Comparison of ENCODE assay signal across 1 cellular context in genomic region chr2:240560084-240560479, GRCh38.
TF ChIP-seq lines count a peak whose summit lies in the region.

DUSP28 (plus strand) TSS chr2:240560357; CDS start chr2:240560685, 328 bp downstream.

TF ChIP-seq in HepG2, 621 proteins besides CTCF, POLR2A, EP300 and RAD21 (continued from another document and continues in another):
- TF ChIP-seq CREM (IDR thresholded peaks at IDR 0.05) (no peak), CREM (CRISPR knock-in tag; IDR thresholded peaks at IDR 0.05) (peak; percentile 36; the same call in 1 of the 2 replicates), HOXA9 (CRISPR knock-in tag; IDR thresholded peaks at IDR 0.05; ENCODE audit: borderline replicate concordance) (peak; percentile 73), SUZ12 (IDR thresholded peaks at IDR 0.05; ENCODE audit: low read depth, low read length) (no peak), CCDC6 (CRISPR knock-in tag; IDR thresholded peaks at IDR 0.05) (no peak; the same call in 1 of the 2 replicates), ZNF512 (CRISPR knock-in tag; IDR thresholded peaks at IDR 0.05) (peak; percentile 84; the same call in 1 of the 2 replicates), E2F2 (CRISPR knock-in tag; IDR thresholded peaks at IDR 0.05; ENCODE audit: borderline replicate concordance) (no peak), ZC3H4 (CRISPR knock-in tag; IDR thresholded peaks at IDR 0.05; ENCODE audit: borderline replicate concordance) (peak; percentile 77), ZNF138 (CRISPR knock-in tag; IDR thresholded peaks at IDR 0.05; ENCODE audit: low read depth) (peak; percentile 77; the same call in 1 of the 2 replicates), ZNF143 (CRISPR knock-in tag; IDR thresholded peaks at IDR 0.05) (0 out of 2 replicates have a peak, but pooled peaks have one; percentile 50), PTBP1 (IDR thresholded peaks at IDR 0.05; ENCODE audit: low read depth, low read length, poor library complexity, severe bottlenecking) (no peak), SALL1 (CRISPR knock-in tag; IDR thresholded peaks at IDR 0.05) (peak; percentile 91), MAX (IDR thresholded peaks at IDR 0.05) (peak; percentile 100), MAF1 (CRISPR knock-in tag; IDR thresholded peaks at IDR 0.05; ENCODE audit: borderline replicate concordance) (no peak), ZNF407 (CRISPR knock-in tag; IDR thresholded peaks at IDR 0.05; ENCODE audit: not compliant biosample characterization) (no peak), TFE3 (CRISPR knock-in tag; IDR thresholded peaks at IDR 0.05) (peak; percentile 79; the same call in 1 of the 2 replicates), ZNF782 (CRISPR knock-in tag; IDR thresholded peaks at IDR 0.05; ENCODE audit: borderline replicate concordance) (peak; percentile 72), ZNF329 (CRISPR knock-in tag; IDR thresholded peaks at IDR 0.05; ENCODE audit: low read depth) (peak; percentile 2; the same call in 1 of the 2 replicates), RXRB (CRISPR knock-in tag; IDR thresholded peaks at IDR 0.05; ENCODE audit: borderline replicate concordance) (peak; percentile 74), SATB2 (CRISPR knock-in tag; IDR thresholded peaks at IDR 0.05) (peak; percentile 86; the same call in 1 of the 2 replicates), RBM22 (optimal IDR thresholded peaks at IDR 0.05; ENCODE audit: low read length) (no peak), ZNF552 (CRISPR knock-in tag; IDR thresholded peaks at IDR 0.05; ENCODE audit: borderline replicate concordance) (no peak), ZNF224 (CRISPR knock-in tag; IDR thresholded peaks at IDR 0.05) (no peak), SRY (CRISPR knock-in tag; IDR thresholded peaks at IDR 0.05) (no peak; the same call in 1 of the 2 replicates), NCOA5 (CRISPR knock-in tag; IDR thresholded peaks at IDR 0.05) (no peak; the same call in 1 of the 2 replicates), U2AF2 (IDR thresholded peaks at IDR 0.05; ENCODE audit: low read depth, low read length) (no peak), TRIM22 (IDR thresholded peaks at IDR 0.05) (no peak), ZNF687 (CRISPR knock-in tag; IDR thresholded peaks at IDR 0.05) (peak; percentile 93; the same call in 1 of the 2 replicates), RFXANK (CRISPR knock-in tag; IDR thresholded peaks at IDR 0.05) (peak; percentile 82; the same call in 1 of the 2 replicates), KLF12 (CRISPR knock-in tag; IDR thresholded peaks at IDR 0.05; ENCODE audit: borderline replicate concordance) (peak; percentile 68; the same call in 1 of the 2 replicates), NFE2 (CRISPR knock-in tag; IDR thresholded peaks at IDR 0.05) (0 out of 2 replicates have a peak, but pooled peaks have one; percentile 6), ZFP36L1 (CRISPR knock-in tag; IDR thresholded peaks at IDR 0.05) (peak; percentile 97), RFX5 (IDR thresholded peaks at IDR 0.05; ENCODE audit: low read depth, low read length) (peak; percentile 94), FOXM1 (CRISPR knock-in tag; IDR thresholded peaks at IDR 0.05) (peak; percentile 30; the same call in 1 of the 2 replicates), HOXA5 (CRISPR knock-in tag; IDR thresholded peaks at IDR 0.05) (peak; percentile 74; the same call in 1 of the 2 replicates), FOXP1 (IDR thresholded peaks at IDR 0.05) (no peak), FOXP1 (CRISPR knock-in tag; IDR thresholded peaks at IDR 0.05) (no peak), TFDP2 (CRISPR knock-in tag; IDR thresholded peaks at IDR 0.05) (peak; percentile 79; the same call in 1 of the 2 replicates), ZNF713 (CRISPR knock-in tag; IDR thresholded peaks at IDR 0.05) (no peak), HDAC2 (CRISPR knock-in tag; IDR thresholded peaks at IDR 0.05) (peak; percentile 90), MIER2 (CRISPR knock-in tag; IDR thresholded peaks at IDR 0.05) (0 out of 2 replicates have a peak, but pooled peaks have one; percentile 30), ZNF124 (CRISPR knock-in tag; IDR thresholded peaks at IDR 0.05) (no peak), GFI1 (CRISPR knock-in tag; IDR thresholded peaks at IDR 0.05; ENCODE audit: borderline replicate concordance) (0 out of 2 replicates have a peak, but pooled peaks have one; percentile 23)
